ENCODE assay signal across 8 cellular contexts in the genomic region with DNA sequence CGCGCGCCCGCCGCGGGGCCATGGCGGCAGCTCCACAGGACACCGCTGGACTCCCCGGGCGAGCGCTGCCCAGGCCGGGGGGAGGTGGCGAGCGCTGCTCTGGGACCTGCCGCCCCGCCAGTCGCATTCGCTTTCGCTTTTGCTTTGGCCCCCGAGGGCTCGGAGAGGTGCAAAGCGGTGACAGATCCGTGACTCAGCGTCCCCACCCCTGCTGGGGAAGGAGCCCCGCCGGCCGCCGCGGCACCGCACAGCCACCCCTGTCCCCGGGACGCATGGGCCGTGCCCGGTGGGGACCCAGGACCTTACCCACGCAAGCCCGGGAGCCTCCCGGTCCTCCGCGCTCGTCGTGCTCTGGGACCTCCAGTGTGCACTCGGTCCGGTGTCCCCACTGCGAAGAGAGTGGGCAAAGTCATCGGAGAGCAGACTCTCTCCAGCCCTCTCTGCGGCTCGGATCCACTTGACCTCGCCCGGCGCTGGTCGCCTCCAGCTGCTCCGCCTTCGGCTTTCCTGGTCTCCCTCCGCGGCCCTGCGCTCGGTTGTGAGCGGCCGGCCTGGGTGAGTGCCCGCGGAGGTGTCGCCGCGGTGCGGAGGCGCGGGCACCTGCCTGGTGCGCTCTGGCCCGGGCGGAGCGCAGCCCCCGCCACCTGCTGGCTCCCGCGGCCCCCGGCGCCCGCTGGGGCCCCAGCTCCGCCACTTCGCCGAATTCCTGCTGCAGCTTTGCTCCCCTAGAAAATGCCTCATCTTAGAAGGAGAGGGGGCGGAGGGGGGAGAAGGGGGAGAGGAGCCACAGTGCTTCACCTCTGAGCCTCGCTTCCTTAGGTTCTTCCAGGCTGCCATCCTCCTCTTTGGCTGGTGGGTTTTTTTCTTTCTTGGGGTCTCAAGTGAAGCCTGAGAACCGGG. TPM values are rescaled to one million over a fixed set of nuclear protein-coding genes. Genes with fewer than 3 reads are reported as not detected.
DNase-seq lines count a peak whose midpoint lies in the region; ATAC-seq and TF ChIP-seq lines count a peak whose summit lies in the region.

A gene with protein sequence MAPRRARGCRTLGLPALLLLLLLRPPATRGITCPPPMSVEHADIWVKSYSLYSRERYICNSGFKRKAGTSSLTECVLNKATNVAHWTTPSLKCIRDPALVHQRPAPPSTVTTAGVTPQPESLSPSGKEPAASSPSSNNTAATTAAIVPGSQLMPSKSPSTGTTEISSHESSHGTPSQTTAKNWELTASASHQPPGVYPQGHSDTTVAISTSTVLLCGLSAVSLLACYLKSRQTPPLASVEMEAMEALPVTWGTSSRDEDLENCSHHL (minus strand): TSS at position 73 of the 900 bp plus-strand sequence. CDS start 51 bp downstream, at position 22.

- peak within 1 kb of the TSS; percentile 92 to 94 for H3K27ac Mint-ChIP-seq in T-cell
- peak within 1 kb of the TSS; percentile 96 for H3K27ac Mint-ChIP-seq in activated naive CD8-positive, alpha-beta T cell treated with anti-CD3 and anti-CD28 coated beads, Interleukin-2, amount 50 U/mL, for 24 hours

- no peaks in the 10 kb centered on the region for H3K27me3 Mint-ChIP-seq in T-cell
- peaks cover 1% of the 10 kb centered on the region for H3K27me3 Mint-ChIP-seq in activated naive CD8-positive, alpha-beta T cell treated with anti-CD3 and anti-CD28 coated beads, Interleukin-2, amount 50 U/mL, for 24 hours

- peak; percentile 63 for ATAC-seq in GM19463 (IDR thresholded peaks at IDR 0.05; ENCODE audit: unreplicated experiment)
- ATAC-seq in T-cell (replicated peaks in 1 of 4) = peak; percentile 80 to 88 (median 84)
- peak; percentile 77 for ATAC-seq in activated naive CD8-positive, alpha-beta T cell treated with anti-CD3 and anti-CD28 coated beads, Interleukin-2, amount 50 U/mL, for 24 hours

- no peaks in the 10 kb centered on the region for H3K9me3 ChIP-seq in left ventricle myocardium inferior (replicated peaks)

- H3K36me3 ChIP-seq in left ventricle myocardium inferior = no peaks in the 10 kb centered on the region

- TF ChIP-seq CTCF in HL-60 (IDR thresholded peaks at IDR 0.05; ENCODE audit: insufficient read depth, low read length) (no peak), left ventricle myocardium inferior (IDR thresholded peaks at IDR 0.05; ENCODE audit: borderline replicate concordance) (peak; percentile 34)

- intact Hi-C loops in left ventricle myocardium inferior (cut with micrococcal nuclease) = no loop called here

- in situ Hi-C loops in Caki2 (cut with HindIII; ENCODE audit: low pct_unique_long_range_greater_than_20kb, low sequenced_read_pairs) = no loop called here

- CTCF ChIA-PET in T-cell (lab: Charles Lee) = interaction anchor here (0.6 to 0.9 kb wide), 3 partner anchors 60 to 691 kb away, joined by 3 to 7 read pairs (median 3); no protein-coding TSS in a partner anchor

- peaks cover 18 to 31% (median 30%) of the 10 kb centered on the region in 3 donors for H3K4me1 Mint-ChIP-seq in T-cell
- peaks cover 34% of the 10 kb centered on the region for H3K4me1 Mint-ChIP-seq in activated naive CD8-positive, alpha-beta T cell treated with anti-CD3 and anti-CD28 coated beads, Interleukin-2, amount 50 U/mL, for 24 hours

- DNase-seq in Caki2 (ENCODE audit: low read depth) = peak; percentile 87
- peak in 1 of 2 experiments; percentile 27 for DNase-seq in HL-60 (ENCODE audit: low read depth in 1 of 2, low spot score in 1 of 2)
- peak; percentile 54 to 83 (median 73) for DNase-seq in T-cell
- peak; percentile 91 for DNase-seq in activated naive CD8-positive, alpha-beta T cell treated with anti-CD3 and anti-CD28 coated beads, Interleukin-2, amount 50 U/mL, for 24 hours
- peak; percentile 73 for DNase-seq in left ventricle myocardium inferior
- DNase-seq in retina = peak; percentile 83
- no peak for DNase-seq in SHP77 treated with DMSO at 0.1 percent for 48 hours (lab: John Stamatoyannopoulos, UW)

- H3K4me3 ChIP-seq in HL-60 (replicated peaks; ENCODE audit: insufficient read depth, low read length) (peak within 1 kb of the TSS; percentile 56), left ventricle myocardium inferior (peak within 1 kb of the TSS; percentile 88)

- no peaks in the 10 kb centered on the region for H3K27me3 ChIP-seq in HL-60 (ENCODE audit: insufficient read depth, poor library complexity, severe bottlenecking)
- H3K27me3 ChIP-seq in left ventricle myocardium inferior (ENCODE audit: low read depth) = no peaks in the 10 kb centered on the region

- H3K36me3 Mint-ChIP-seq in T-cell = no peaks in the 10 kb centered on the region
- peaks cover 14% of the 10 kb centered on the region for H3K36me3 Mint-ChIP-seq in activated naive CD8-positive, alpha-beta T cell treated with anti-CD3 and anti-CD28 coated beads, Interleukin-2, amount 50 U/mL, for 24 hours (ENCODE audit: low read depth)

- peak within 1 kb of the TSS; percentile 90 to 95 (median 93) for H3K4me3 Mint-ChIP-seq in T-cell
- peak within 1 kb of the TSS; percentile 97 for H3K4me3 Mint-ChIP-seq in activated naive CD8-positive, alpha-beta T cell treated with anti-CD3 and anti-CD28 coated beads, Interleukin-2, amount 50 U/mL, for 24 hours

- no peaks in the 10 kb centered on the region for H3K9me3 Mint-ChIP-seq in T-cell
- H3K9me3 Mint-ChIP-seq in activated naive CD8-positive, alpha-beta T cell treated with anti-CD3 and anti-CD28 coated beads, Interleukin-2, amount 50 U/mL, for 24 hours = no peaks in the 10 kb centered on the region

- peaks cover 50% of the 10 kb centered on the region for H3K4me1 ChIP-seq in left ventricle myocardium inferior

- H3K27ac ChIP-seq in HL-60 (replicated peaks) = no peak within 1 kb of the TSS
- peak within 1 kb of the TSS; percentile 98 for H3K27ac ChIP-seq in left ventricle myocardium inferior (replicated peaks)

- POLR2A ChIA-PET in T-cell (lab: Charles Lee) = interaction anchor here in 1 of 2 donors (0.5 kb wide), 1 partner anchor 1799 kb away, joined by 6 read pairs; no protein-coding TSS in a partner anchor

RNA-seq across cellular contexts. Expression of the gene that starts here (rescaled TPM):
- total RNA-seq in Caki2 (2014; rRNA removed; shearing (Covaris generic); ENCODE audit: low replicate concordance) = 20.9 and 49.6 TPM in 2 replicates
- 10 to 100 TPM; 10.1 to 18.2 (median 10.8) TPM for total RNA-seq in T-cell
- total RNA-seq in left ventricle myocardium inferior = 6.0 TPM
